Comparison of ENCODE assay signal across 12 cellular contexts in genomic region chr9:14343948-14344547, GRCh38. TPM values are rescaled to one million over a fixed set of nuclear protein-coding genes. Genes with fewer than 3 reads are reported as not detected.
A peak's percentile ranks its signal among the peaks of the same experiment; 100 is the strongest.
DNase-seq lines count a peak whose midpoint lies in the region; ATAC-seq lines count a peak whose summit lies in the region.
"Had no signal": no experiment of that assay in that cellular context is flagged by ENCODE, and none has a peak within 500 bp of the region (broad histone marks: within the 10 kb centered on the region; RNA-seq: fewer than 3 reads in every experiment).

No MANE protein-coding gene starts in this region.

- H3K27me3 ChIP-seq in HUES48 (ENCODE audit: control insufficient read depth, insufficient read depth, low read length) (peaks cover 100% of the 10 kb centered on the region), right cardiac atrium (ENCODE audit: control insufficient read depth, insufficient read depth) (no peaks in the 10 kb centered on the region), rectal smooth muscle tissue (ENCODE audit: control insufficient read depth, insufficient read depth, low read length) (peaks cover 27% of the 10 kb centered on the region)

- H3K27ac ChIP-seq in HUES48 (ENCODE audit: low read depth, low read length) (peak overlapping the region; percentile 57), right cardiac atrium (ENCODE audit: low read length) (peak overlapping the region; percentile 92), rectal smooth muscle tissue (ENCODE audit: low read depth, low read length) (peak overlapping the region; percentile 4)
- H3K27ac ChIP-seq: RWPE1 had no signal

- WGBS in right cardiac atrium = 12% methylated on average over 7 of the region's 7 CpGs

- DNase-seq in amygdala (lab: John Stamatoyannopoulos, UW) = peak in 54 of 56 donors; percentile 42 to 96 (median 84)
- DNase-seq in right cardiac atrium = peak; percentile 53 to 87 (median 85)
- no peak for DNase-seq in HUDEP-2 (lab: John Stamatoyannopoulos, UW; ENCODE audit: unreplicated experiment in 76 of 76)
- DNase-seq in NCI-H2227 treated with DMSO at 0.1 percent for 48 hours (lab: John Stamatoyannopoulos, UW) = no peak
- no peak for DNase-seq in activated effector memory CD4-positive, alpha-beta T cell treated with anti-CD3 and anti-CD28 coated beads, Interleukin-2, amount 50 U/mL, for 16 hours
- DNase-seq: activated CD4-positive, alpha-beta T cell treated with anti-CD3 and anti-CD28 coated beads, Interleukin-2, amount 50 U/mL, for 48 hours had no signal

- no peak overlapping the region for H3K9ac ChIP-seq in HUES48 (ENCODE audit: low read depth, low read length)
- no peak overlapping the region for H3K9ac ChIP-seq in rectal smooth muscle tissue (ENCODE audit: low read length)

- intact Hi-C loops in right cardiac atrium (cut with DNase I) = no loop called here

- peaks cover 60% of the 10 kb centered on the region for H3K4me1 ChIP-seq in HUES48 (ENCODE audit: control insufficient read depth, insufficient read depth, low read length)
- H3K4me1 ChIP-seq in right cardiac atrium (ENCODE audit: control insufficient read depth, insufficient read depth, low read length) = peaks cover 9% of the 10 kb centered on the region
- H3K4me1 ChIP-seq in rectal smooth muscle tissue (ENCODE audit: control insufficient read depth, insufficient read depth, low read length) = peaks cover 8% of the 10 kb centered on the region

- H3K36me3 ChIP-seq in HUES48 (ENCODE audit: control insufficient read depth, insufficient read depth, low read length) (no peaks in the 10 kb centered on the region), rectal smooth muscle tissue (ENCODE audit: control insufficient read depth, insufficient read depth, low read length) (no peaks in the 10 kb centered on the region)

- H3K4me3 ChIP-seq in HUES48 (ENCODE audit: low read depth, low read length) (peak overlapping the region; percentile 74), right cardiac atrium (ENCODE audit: low read length) (peak overlapping the region; percentile 45), rectal smooth muscle tissue (ENCODE audit: low read length) (no peak overlapping the region)
- H3K4me3 ChIP-seq: K562, smooth muscle cell had no signal

- ATAC-seq in right cardiac atrium (no peak), HG02885 (IDR thresholded peaks at IDR 0.05; ENCODE audit: poor library complexity, unreplicated experiment) (no peak)
- ATAC-seq: K562 had no signal

- no peaks in the 10 kb centered on the region for H3K9me3 ChIP-seq in HUES48 (ENCODE audit: control insufficient read depth, insufficient read depth, low read length)
- H3K9me3 ChIP-seq in right cardiac atrium (ENCODE audit: control insufficient read depth, low read length) = no peaks in the 10 kb centered on the region

RNA-seq across cellular contexts. Expression of gene NFIB, which starts 30.1 kb away (rescaled TPM):
- 100 to 1,000 TPM; 125 to 143 (median 134) TPM for total RNA-seq in right cardiac atrium
- polyA plus RNA-seq in right cardiac atrium = 22.5 TPM

Comparison
In these comparisons a context has a peak if more than half of its experiments do, and no peak if none do; other contexts are left out.
1. H3K27ac ChIP-seq: peak in every context shown above with its lines; median percentile 92 in right cardiac atrium; 57 in HUES48; 4 in rectal smooth muscle tissue.
2. DNase-seq: peak in amygdala (54 of 56) and right cardiac atrium (3 of 3); none in HUDEP-2 (0 of 76), NCI-H2227 treated with DMSO at 0.1 percent for 48 hours (single experiment) and activated effector memory CD4-positive, alpha-beta T cell treated with anti-CD3 and anti-CD28 coated beads, Interleukin-2, amount 50 U/mL, for 16 hours (single experiment).